In genomic region chr19:50333235-50333736, GRCh38 we compare ENCODE assay signal across 1 cellular context.
TF ChIP-seq lines count a peak whose summit lies in the region.

No MANE protein-coding gene starts in this region.

TF ChIP-seq in K562, 482 proteins besides CTCF, POLR2A, EP300 and RAD21 (continued from another document and continues in another):
- TF ChIP-seq CHD7 (IDR thresholded peaks at IDR 0.05; ENCODE audit: low read depth, low read length) (no peak), ZNF518B (CRISPR knock-in tag; IDR thresholded peaks at IDR 0.05) (no peak), SAFB2 (IDR thresholded peaks at IDR 0.05; ENCODE audit: borderline replicate concordance, low read depth, low read length, severe bottlenecking) (no peak), ZBTB11 (CRISPR knock-in tag; IDR thresholded peaks at IDR 0.05) (no peak; a peak in 1 of 6 replicates), HNRNPH1 (optimal IDR thresholded peaks at IDR 0.05; ENCODE audit: low read depth, low read length) (no peak), CBFA2T2 (conservative IDR thresholded peaks at IDR 0.05) (no peak), ZNF740 (CRISPR knock-in tag; IDR thresholded peaks at IDR 0.05) (no peak), ZNF740 (tag; IDR thresholded peaks at IDR 0.05) (no peak), SMAD4 (CRISPR knock-in tag; conservative IDR thresholded peaks at IDR 0.05) (peak; percentile 97), PCBP2 (IDR thresholded peaks at IDR 0.05; ENCODE audit: low read depth, low read length, poor library complexity, severe bottlenecking) (no peak), SFPQ (IDR thresholded peaks at IDR 0.05; ENCODE audit: low read depth, low read length) (no peak), GMEB1 (CRISPR knock-in tag; IDR thresholded peaks at IDR 0.05) (peak; percentile 54; the same call in 1 of the 2 replicates), BRF1 (IDR thresholded peaks at IDR 0.05; ENCODE audit: borderline replicate concordance, extremely low read depth, insufficient read length) (no peak), ZKSCAN8 (CRISPR knock-in tag; IDR thresholded peaks at IDR 0.05) (no peak), FUS (optimal IDR thresholded peaks at IDR 0.05; ENCODE audit: low read depth, low read length) (no peak), C11orf30 (IDR thresholded peaks at IDR 0.05; ENCODE audit: low read depth) (no peak), ZNF143 (CRISPR knock-in tag; IDR thresholded peaks at IDR 0.05) (peak; percentile 100), RBM17 (IDR thresholded peaks at IDR 0.05; ENCODE audit: borderline replicate concordance, low read depth, low read length) (no peak), SMC3 (conservative IDR thresholded peaks at IDR 0.05; ENCODE audit: insufficient read depth, low read depth, low read length) (no peak), DLX4 (CRISPR knock-in tag; IDR thresholded peaks at IDR 0.05) (no peak), SRSF7 (optimal IDR thresholded peaks at IDR 0.05; ENCODE audit: low read depth, low read length) (no peak), ZBTB17 (CRISPR knock-in tag; IDR thresholded peaks at IDR 0.05) (no peak), DIDO1 (tag; IDR thresholded peaks at IDR 0.05; ENCODE audit: low read depth) (no peak), XRCC3 (IDR thresholded peaks at IDR 0.05) (no peak), TSHZ1 (CRISPR knock-in tag; IDR thresholded peaks at IDR 0.05) (no peak)
